In genomic region chr2:30265441-30266015, GRCh38 we compare ENCODE assay signal across 9 cellular contexts. TPM values are rescaled to one million over a fixed set of nuclear protein-coding genes. Genes with fewer than 3 reads are reported as not detected.
A peak's percentile ranks its signal among the peaks of the same experiment; 100 is the strongest.
DNase-seq lines count a peak whose midpoint lies in the region; ATAC-seq and TF ChIP-seq lines count a peak whose summit lies in the region.
"Had no signal": no experiment of that assay in that cellular context is flagged by ENCODE, and none has a peak within 500 bp of the region (broad histone marks: within the 10 kb centered on the region; RNA-seq: fewer than 3 reads in every experiment).

No MANE protein-coding gene starts in this region.

- TF ChIP-seq CTCF in CD4-positive, alpha-beta T cell (IDR thresholded peaks at IDR 0.05): no peak
- no peak for TF ChIP-seq CTCF in omental fat pad (IDR thresholded peaks at IDR 0.05)
- TF ChIP-seq CTCF in Caco-2 (IDR thresholded peaks at IDR 0.05; ENCODE audit: insufficient read depth in 1 of 2, low read depth in 1 of 2, low read length in 1 of 2, severe bottlenecking in 1 of 2, unreplicated experiment in 1 of 2): no peak

- peak overlapping the region; percentile 88 for H3K4me3 Mint-ChIP-seq in CD4-positive, alpha-beta T cell
- H3K4me3 Mint-ChIP-seq in central memory CD8-positive, alpha-beta T cell: peak overlapping the region; percentile 74
- no peak overlapping the region for H3K4me3 Mint-ChIP-seq in Caco-2 (ENCODE audit: unreplicated experiment)

- H3K4me1 ChIP-seq in Caco-2: peaks cover 11% of the 10 kb centered on the region
- H3K4me1 ChIP-seq: foreskin keratinocyte had no signal

- POLR2A ChIA-PET in CD4-positive, alpha-beta T cell (lab: Charles Lee): interaction anchor here (0.7 to 17.7 kb wide), 18 partner anchors 9 to 182 kb away, joined by 3 to 373 read pairs (median 4); partner anchors contain the start of genes LBH, LCLAT1 and YPEL5
- POLR2A ChIA-PET in Caco-2 (lab: Charles Lee): no interaction called here

- CTCF ChIA-PET in CD4-positive, alpha-beta T cell (lab: Charles Lee): interaction anchor here (1.1 to 3.9 kb wide), 6 partner anchors 12 to 119 kb away, joined by 4 to 23 read pairs (median 6); partner anchors contain the start of genes LBH and YPEL5
- CTCF ChIA-PET in Caco-2 (lab: Charles Lee): no interaction called here

- no peak overlapping the region for H3K4me3 ChIP-seq in Caco-2 (ENCODE audit: low read depth, low read length)

- BruUV-seq in Caco-2 (replicated peaks; lab: Mats Ljungman, UMichigan): no TSS peak

- no peaks in the 10 kb centered on the region for H3K27me3 ChIP-seq in CD4-positive, alpha-beta T cell (ENCODE audit: control insufficient read depth, insufficient read depth, low read length)
- H3K27me3 ChIP-seq in Caco-2 (replicated peaks; ENCODE audit: control insufficient read depth, insufficient read depth, low read length): no peaks in the 10 kb centered on the region

- H3K27ac Mint-ChIP-seq in CD4-positive, alpha-beta T cell: peak overlapping the region; percentile 95
- H3K27ac Mint-ChIP-seq in central memory CD8-positive, alpha-beta T cell (ENCODE audit: low read depth): peak overlapping the region; percentile 93
- no peak overlapping the region for H3K27ac Mint-ChIP-seq in Caco-2 (ENCODE audit: unreplicated experiment)

- DNase-seq in CD4-positive, alpha-beta T cell: no peak
- peak; percentile 24 for DNase-seq in NCI-H226
- no peak for DNase-seq in central memory CD8-positive, alpha-beta T cell (ENCODE audit: low spot score in 2 of 2)
- no peak for DNase-seq in omental fat pad (ENCODE audit: low spot score)
- DNase-seq in COLO668 (lab: John Stamatoyannopoulos, UW; ENCODE audit: unreplicated experiment): no peak
- no peak for DNase-seq in Caco-2
- DNase-seq: foreskin keratinocyte had no signal

- peak overlapping the region; percentile 91 for H3K27ac ChIP-seq in CD4-positive, alpha-beta T cell (ENCODE audit: low read depth, low read length)
- H3K27ac ChIP-seq: foreskin keratinocyte had no signal

- H3K9me3 Mint-ChIP-seq in CD4-positive, alpha-beta T cell: no peaks in the 10 kb centered on the region
- no peaks in the 10 kb centered on the region for H3K9me3 Mint-ChIP-seq in central memory CD8-positive, alpha-beta T cell
- H3K9me3 Mint-ChIP-seq in Caco-2 (ENCODE audit: unreplicated experiment): peaks cover 14% of the 10 kb centered on the region

- no peaks in the 10 kb centered on the region for H3K9me3 ChIP-seq in CD4-positive, alpha-beta T cell (ENCODE audit: control insufficient read depth, low read length)
- peaks cover 3% of the 10 kb centered on the region; the same call in 1 of the 2 replicates for H3K9me3 ChIP-seq in Caco-2

- H3K36me3 Mint-ChIP-seq in CD4-positive, alpha-beta T cell (ENCODE audit: low read depth): peaks cover 29% of the 10 kb centered on the region
- peaks cover 11% of the 10 kb centered on the region for H3K36me3 Mint-ChIP-seq in central memory CD8-positive, alpha-beta T cell (ENCODE audit: insufficient read depth)
- peaks cover 7% of the 10 kb centered on the region for H3K36me3 Mint-ChIP-seq in Caco-2 (ENCODE audit: insufficient read depth, unreplicated experiment)

- ATAC-seq in CD4-positive, alpha-beta T cell (ENCODE audit: poor library complexity): no peak
- no peak for ATAC-seq in central memory CD8-positive, alpha-beta T cell (replicated peaks; ENCODE audit: extremely low read depth, poor library complexity, severe bottlenecking)
- ATAC-seq in omental fat pad (ENCODE audit: low FRiP score) (peak; percentile 42), GM18519 (IDR thresholded peaks at IDR 0.05; ENCODE audit: low FRiP score, unreplicated experiment) (no peak), GM19328 (IDR thresholded peaks at IDR 0.05; ENCODE audit: unreplicated experiment) (no peak)
- ATAC-seq: foreskin keratinocyte had no signal

- no peaks in the 10 kb centered on the region for H3K36me3 ChIP-seq in Caco-2 (ENCODE audit: control insufficient read depth, insufficient read depth, low read length)

- intact Hi-C loops in CD4-positive, alpha-beta T cell (cut with DNase I, micrococcal nuclease): loop anchor here (1.0 to 10.0 kb wide), 9 partner anchors 8 to 179 kb away; partner anchors contain the start of genes LBH (in 1 of the 2) and LCLAT1 (in 1 of the 2)
- intact Hi-C loops in Caco-2 (cut with micrococcal nuclease; ENCODE audit: unreplicated experiment): no loop called here

- H3K27me3 Mint-ChIP-seq in CD4-positive, alpha-beta T cell: no peaks in the 10 kb centered on the region
- H3K27me3 Mint-ChIP-seq in central memory CD8-positive, alpha-beta T cell: no peaks in the 10 kb centered on the region
- H3K27me3 Mint-ChIP-seq in Caco-2 (ENCODE audit: insufficient read depth, unreplicated experiment): no peaks in the 10 kb centered on the region

- peaks cover 87% of the 10 kb centered on the region for H3K4me1 Mint-ChIP-seq in CD4-positive, alpha-beta T cell (ENCODE audit: low read depth)
- peaks cover 62% of the 10 kb centered on the region for H3K4me1 Mint-ChIP-seq in central memory CD8-positive, alpha-beta T cell
- H3K4me1 Mint-ChIP-seq in Caco-2 (ENCODE audit: low read depth, unreplicated experiment): peaks cover 16% of the 10 kb centered on the region

RNA-seq across cellular contexts. Expression of gene LBH, which starts 34.2 kb away (rescaled TPM):
- total RNA-seq in CD4-positive, alpha-beta T cell: 100 to 1,000 TPM; 131 to 135 TPM
- 10 to 100 TPM; 14.4 to 20.6 (median 19.4) TPM for total RNA-seq in omental fat pad
- total RNA-seq in Caco-2 (2022): 126 and 159 TPM in 2 replicates
